In the genomic region with DNA sequence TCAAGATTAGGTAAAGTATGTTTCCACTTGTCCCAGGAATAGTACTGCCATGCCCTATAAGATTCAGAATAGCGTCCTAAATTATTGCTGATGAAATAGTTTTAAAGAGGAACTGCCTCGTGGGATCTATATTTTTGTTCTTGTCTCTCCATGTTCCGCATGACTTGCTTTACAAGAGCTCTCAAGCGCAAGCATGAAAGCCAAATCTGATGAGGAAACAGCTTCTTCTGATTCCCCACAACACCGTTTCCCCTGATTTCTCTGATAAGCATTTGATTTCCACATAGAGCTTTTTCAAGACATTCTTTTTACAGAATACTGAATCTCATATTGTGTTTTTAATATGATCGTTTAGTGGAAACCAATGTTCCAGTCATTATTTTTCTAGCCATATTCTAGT, we compare ENCODE assay signal across 25 cellular contexts.
DNase-seq lines count a peak whose midpoint lies in the region; ATAC-seq, FAIRE-seq and TF ChIP-seq lines count a peak whose summit lies in the region.
"Had no signal": no experiment of that assay in that cellular context is flagged by ENCODE, and none has a peak within 500 bp of the region (broad histone marks: within the 10 kb centered on the region; RNA-seq: fewer than 3 reads in every experiment).

No MANE protein-coding gene starts in this region.

- no peak overlapping the region for H3K4me2 ChIP-seq in HepG2 (ENCODE audit: low read depth, low read length)

- TF ChIP-seq POLR2A in HepG2 (IDR thresholded peaks at IDR 0.05; ENCODE audit: insufficient read depth in 1 of 2, low read depth in 2 of 2, low read length in 2 of 2), result no peak

- H3K27me3 ChIP-seq in A673 (replicated peaks; ENCODE audit: insufficient read depth, low read depth, low read length, poor library complexity) (peaks cover 16% of the 10 kb centered on the region), HepG2 (ENCODE audit: control insufficient read depth in 1 of 2, insufficient read depth in 2 of 2, low read length in 2 of 2) (no peaks in the 10 kb centered on the region)
- H3K27me3 ChIP-seq: body of pancreas, pancreas, Peyer's patch, right atrium auricular region, SJSA1, tibial nerve had no signal

- ATAC-seq in HepG2 (no peak), HG03108 (IDR thresholded peaks at IDR 0.05; ENCODE audit: unreplicated experiment) (no peak)
- ATAC-seq: body of pancreas; lower lobe of right lung; pancreas; stimulated activated naive CD8-positive, alpha-beta T cell treated with anti-CD3 and anti-CD28 coated beads, Interleukin-15, Interleukin-2, amounts not matched to agents 100 U/mL and 50 U/mL, for 24 hours had no signal

- in situ Hi-C loops in HepG2 (cut with HindIII; ENCODE audit: extremely low pct_ligation_motif_present, low pct_unique_long_range_greater_than_20kb), result no loop called here

- H3K36me3 ChIP-seq in A673 (ENCODE audit: insufficient read depth, low read length, poor library complexity, severe bottlenecking) (no peaks in the 10 kb centered on the region), HepG2 (replicated peaks in 1 of 2; ENCODE audit: control insufficient read depth in 1 of 2, insufficient read depth in 2 of 2, low read length in 2 of 2) (no peaks in the 10 kb centered on the region)
- H3K36me3 ChIP-seq: lower lobe of right lung, pancreas, Peyer's patch, right atrium auricular region, SJSA1, tibial nerve had no signal

- intact Hi-C loops in A673 (cut with micrococcal nuclease; ENCODE audit: unreplicated experiment) (no loop called here), HepG2 (cut with micrococcal nuclease; ENCODE audit: unreplicated experiment) (no loop called here)

- no peak for TF ChIP-seq EP300 in HepG2 (IDR thresholded peaks at IDR 0.05; ENCODE audit: low read depth in 2 of 2, low read length in 2 of 2)
- TF ChIP-seq EP300 in HepG2 (CRISPR knock-in tag; IDR thresholded peaks at IDR 0.05; ENCODE audit: borderline replicate concordance), result no peak

- TF ChIP-seq CTCF in A673 (conservative IDR thresholded peaks at IDR 0.05; ENCODE audit: low read depth, low read length) (no peak), HepG2 (CRISPR knock-in tag; IDR thresholded peaks at IDR 0.05) (no peak)

- CTCF ChIA-PET in A673 (lab: Charles Lee), result no interaction called here
- CTCF ChIA-PET in HepG2 (lab: Yijun Ruan, JAX; ENCODE audit: low intra/inter-chr PET ratio, low total read pairs), result no interaction called here

- H3K4me3 ChIP-seq in A673 (ENCODE audit: low read depth, low read length, poor library complexity, severe bottlenecking) (no peak overlapping the region), HepG2 (replicated peaks in 1 of 3; ENCODE audit: insufficient read depth in 1 of 3, low read depth in 2 of 3, low read length in 3 of 3) (no peak overlapping the region)
- H3K4me3 ChIP-seq: body of pancreas, lower lobe of right lung, pancreas, Peyer's patch, right atrium auricular region, SJSA1, tibial nerve had no signal

- H4K20me1 ChIP-seq in HepG2 (ENCODE audit: insufficient read depth, low read length), result no peaks in the 10 kb centered on the region

- BruUV-seq in A673 (replicated peaks; lab: Mats Ljungman, UMichigan), result no TSS peak
- no TSS peak for BruUV-seq in HepG2 (replicated peaks; lab: Mats Ljungman, UMichigan)

- WGBS in HepG2 (ENCODE audit: low lambda C conversion rate), result 17% methylated on average over 6 of the region's 6 CpGs

- H3K27ac ChIP-seq in A673 (ENCODE audit: low read depth, low read length, poor library complexity, severe bottlenecking) (no peak overlapping the region), HepG2 (ENCODE audit: extremely low read length, insufficient read depth, low read length) (no peak overlapping the region)
- H3K27ac ChIP-seq: body of pancreas, C4-2B, lower lobe of right lung, pancreas, Peyer's patch, right atrium auricular region, SJSA1, tibial nerve had no signal

- no peaks in the 10 kb centered on the region for H3K9me3 ChIP-seq in A673 (ENCODE audit: low read depth, low read length, poor library complexity, severe bottlenecking)
- no peaks in the 10 kb centered on the region for H3K9me3 ChIP-seq in HepG2 (ENCODE audit: low read length)
- H3K9me3 ChIP-seq: body of pancreas, lower lobe of right lung, pancreas, Peyer's patch, right atrium auricular region, SJSA1, tibial nerve had no signal

- TF ChIP-seq RAD21 in HepG2 (CRISPR knock-in tag; IDR thresholded peaks at IDR 0.05), result no peak

- DNase-seq in A673 (ENCODE audit: low spot score) (peak; percentile 77), DMS153 treated with DMSO at 0.1 percent for 48 hours (lab: John Stamatoyannopoulos, UW; ENCODE audit: unreplicated experiment) (peak; percentile 80), NCI-H187 (lab: John Stamatoyannopoulos, UW) (peak; percentile 90 to 93), NCI-H510A (lab: John Stamatoyannopoulos, UW) (peak; percentile 60), NCI-H1436 treated with DMSO at 0.1 percent for 48 hours (lab: John Stamatoyannopoulos, UW) (no peak), HepG2 (ENCODE audit: low spot score) (no peak)
- DNase-seq in stimulated activated CD4-positive, alpha-beta T cell treated with anti-CD3 and anti-CD28 coated beads, Interleukin-1b, Interleukin-23, amount 100 ng/mL, for 48 hours, result no peak
- DNase-seq: activated CD4-positive, alpha-beta T cell treated with anti-CD3 and anti-CD28 coated beads for 4 hours; activated gamma-delta T cell treated with Interleukin-2 at 50 U/mL for 16 hours; activated T-cell treated with anti-CD3 and anti-CD28 coated beads, Interleukin-2, amount 50 U/mL, for 24 hours; body of pancreas; Calu3; KG1; kidney; lower lobe of right lung; NCI-H226; pancreas; Peyer's patch; stimulated activated naive CD8-positive, alpha-beta T cell treated with anti-CD3 and anti-CD28 coated beads, Interleukin-15, Interleukin-2, amounts not matched to agents 100 U/mL and 50 U/mL, for 24 hours had no signal

- H3K4me1 ChIP-seq in A673 (ENCODE audit: insufficient read depth, low read length, poor library complexity, severe bottlenecking), result peaks cover 10% of the 10 kb centered on the region
- H3K4me1 ChIP-seq in HepG2 (ENCODE audit: insufficient read depth, low read length), result no peaks in the 10 kb centered on the region
- H3K4me1 ChIP-seq: body of pancreas, lower lobe of right lung, pancreas, Peyer's patch, right atrium auricular region, SJSA1, tibial nerve had no signal

- H3K9ac ChIP-seq in HepG2 (ENCODE audit: insufficient read depth, low read depth, low read length), result no peak overlapping the region

- H2AFZ ChIP-seq in HepG2 (ENCODE audit: low read length), result no peak overlapping the region

- H3K79me2 ChIP-seq in HepG2 (ENCODE audit: insufficient read depth, low read length), result no peaks in the 10 kb centered on the region

- no peak for FAIRE-seq in HepG2 (lab: Jason Lieb, UNC)
- FAIRE-seq: G401.6, kidney, pancreas had no signal

- POLR2A ChIA-PET in A673 (lab: Charles Lee; ENCODE audit: low non-redundant PET) (no interaction called here), HepG2 (lab: Yijun Ruan, JAX) (no interaction called here)

TF ChIP-seq in HepG2, 621 proteins besides CTCF, POLR2A, EP300 and RAD21:
- TF ChIP-seq SNAI1 (CRISPR knock-in tag; IDR thresholded peaks at IDR 0.05; ENCODE audit: borderline replicate concordance) (no peak), ZNF816 (CRISPR knock-in tag; IDR thresholded peaks at IDR 0.05; ENCODE audit: borderline replicate concordance) (no peak), ZNF670 (CRISPR knock-in tag; IDR thresholded peaks at IDR 0.05; ENCODE audit: borderline replicate concordance) (no peak), ZKSCAN5 (CRISPR knock-in tag; IDR thresholded peaks at IDR 0.05) (no peak), NFE2L2 (IDR thresholded peaks at IDR 0.05; ENCODE audit: low read length) (no peak), ZNF3 (CRISPR knock-in tag; IDR thresholded peaks at IDR 0.05) (no peak), ZNF441 (CRISPR knock-in tag; IDR thresholded peaks at IDR 0.05; ENCODE audit: borderline replicate concordance) (no peak), MIER3 (CRISPR knock-in tag; IDR thresholded peaks at IDR 0.05; ENCODE audit: borderline replicate concordance) (no peak), ZNF224 (CRISPR knock-in tag; IDR thresholded peaks at IDR 0.05) (no peak)

Comparison
In these comparisons a context has a peak if more than half of its experiments do, and no peak if none do; other contexts are left out.
1. DNase-seq: peak in A673 (single experiment), DMS153 treated with DMSO at 0.1 percent for 48 hours (single experiment), NCI-H187 (2 of 2) and NCI-H510A (single experiment); none in NCI-H1436 treated with DMSO at 0.1 percent for 48 hours (single experiment), stimulated activated CD4-positive, alpha-beta T cell treated with anti-CD3 and anti-CD28 coated beads, Interleukin-1b, Interleukin-23, amount 100 ng/mL, for 48 hours (single experiment) and HepG2 (single experiment).